Comparison of ENCODE assay signal across 17 cellular contexts in genomic region chr4:140622333-140622958, GRCh38. TPM values are rescaled to one million over a fixed set of nuclear protein-coding genes. Genes with fewer than 3 reads are reported as not detected.
DNase-seq lines count a peak whose midpoint lies in the region; ATAC-seq, FAIRE-seq and TF ChIP-seq lines count a peak whose summit lies in the region.
"Had no signal": no experiment of that assay in that cellular context is flagged by ENCODE, and none has a peak within 500 bp of the region (broad histone marks: within the 10 kb centered on the region; RNA-seq: fewer than 3 reads in every experiment).

No MANE protein-coding gene starts in this region.

- no peak for TF ChIP-seq RAD21 in K562 (CRISPR knock-in tag; conservative IDR thresholded peaks at IDR 0.05 in 1 of 2, IDR thresholded peaks at IDR 0.05 in 1 of 2)

- CTCF ChIA-PET in K562 (lab: Yijun Ruan, JAX; ENCODE audit: low intra/inter-chr PET ratio) = no interaction called here
- CTCF ChIA-PET in Caco-2 (lab: Charles Lee) = no interaction called here

- H3K4me3 Mint-ChIP-seq in neural progenitor cell = no peak overlapping the region
- no peak overlapping the region for H3K4me3 Mint-ChIP-seq in Caco-2 (ENCODE audit: unreplicated experiment)

- peaks cover 3% of the 10 kb centered on the region for H3K4me1 Mint-ChIP-seq in neural progenitor cell
- H3K4me1 Mint-ChIP-seq in Caco-2 (ENCODE audit: low read depth, unreplicated experiment) = no peaks in the 10 kb centered on the region

- H3K9me3 ChIP-seq in K562 (replicated peaks; ENCODE audit: control insufficient read depth, insufficient read depth, low read depth, low read length) (no peaks in the 10 kb centered on the region), neural progenitor cell (ENCODE audit: low read depth) (no peaks in the 10 kb centered on the region), upper lobe of left lung (no peaks in the 10 kb centered on the region), Caco-2 (no peaks in the 10 kb centered on the region)
- H3K9me3 ChIP-seq: BLaER1 had no signal

- H3K27me3 ChIP-seq in H7 (ENCODE audit: control insufficient read depth, insufficient read depth, low read length) (no peaks in the 10 kb centered on the region), K562 (ENCODE audit: control insufficient read depth in 2 of 2, insufficient read depth in 2 of 2, low read length in 2 of 2) (peaks cover 15 to 17% of the 10 kb centered on the region in 2 experiments; a peak in 4 of 5 replicates), neural progenitor cell (no peaks in the 10 kb centered on the region), upper lobe of left lung (no peaks in the 10 kb centered on the region), Caco-2 (replicated peaks; ENCODE audit: control insufficient read depth, insufficient read depth, low read length) (no peaks in the 10 kb centered on the region)
- H3K27me3 ChIP-seq: BLaER1 had no signal

- H3K27ac ChIP-seq in K562 (ENCODE audit: extremely low read depth, low read depth, low read length) = no peak overlapping the region
- H3K27ac ChIP-seq in neural progenitor cell = no peak overlapping the region
- H3K27ac ChIP-seq in upper lobe of left lung = no peak overlapping the region
- H3K27ac ChIP-seq: BLaER1 had no signal

- H4K20me1 ChIP-seq in K562 (replicated peaks; ENCODE audit: control insufficient read depth, insufficient read depth, low read length) (no peaks in the 10 kb centered on the region), neural progenitor cell (ENCODE audit: low read depth) (no peaks in the 10 kb centered on the region)
- H4K20me1 ChIP-seq: BLaER1 had no signal

- POLR2A ChIA-PET in K562 (lab: Yijun Ruan, JAX) = no interaction called here
- POLR2A ChIA-PET in Caco-2 (lab: Charles Lee) = no interaction called here

- no peaks in the 10 kb centered on the region for H3K36me3 ChIP-seq in H7 (replicated peaks; ENCODE audit: control insufficient read depth, insufficient read depth, low read length)
- H3K36me3 ChIP-seq in K562 (ENCODE audit: control insufficient read depth, insufficient read depth, low read length) = no peaks in the 10 kb centered on the region
- no peaks in the 10 kb centered on the region for H3K36me3 ChIP-seq in neural progenitor cell
- H3K36me3 ChIP-seq in upper lobe of left lung = peaks cover 5 to 51% (median 25%) of the 10 kb centered on the region in 4 donors
- H3K36me3 ChIP-seq in Caco-2 (ENCODE audit: control insufficient read depth, insufficient read depth, low read length) = no peaks in the 10 kb centered on the region
- H3K36me3 ChIP-seq: BLaER1 had no signal

- H3K4me2 ChIP-seq in K562 (ENCODE audit: insufficient read depth, low read length) (no peak overlapping the region), neural progenitor cell (no peak overlapping the region)

- no TSS peak for BruUV-seq in K562 (replicated peaks; lab: Mats Ljungman, UMichigan)
- BruUV-seq in Caco-2 (replicated peaks; lab: Mats Ljungman, UMichigan) = no TSS peak

- H3K27me3 Mint-ChIP-seq in neural progenitor cell (ENCODE audit: insufficient read depth, low read depth) (peaks cover 2% of the 10 kb centered on the region), Caco-2 (ENCODE audit: insufficient read depth, unreplicated experiment) (no peaks in the 10 kb centered on the region)

- intact Hi-C loops in K562 (cut with micrococcal nuclease) (no loop called here), Caco-2 (cut with micrococcal nuclease; ENCODE audit: unreplicated experiment) (no loop called here)

- ATAC-seq in K562 = peak; percentile 63
- peak; percentile 36 to 49 for ATAC-seq in upper lobe of left lung (ENCODE audit: low FRiP score in 2 of 2)
- no peak for ATAC-seq in HG02938 (IDR thresholded peaks at IDR 0.05; ENCODE audit: unreplicated experiment)
- ATAC-seq: GM12878 had no signal

- H3K27ac Mint-ChIP-seq in neural progenitor cell = peak overlapping the region; percentile 33
- no peak overlapping the region for H3K27ac Mint-ChIP-seq in Caco-2 (ENCODE audit: unreplicated experiment)

- no peak for TF ChIP-seq POLR2A in K562 (conservative IDR thresholded peaks at IDR 0.05)
- no peak for TF ChIP-seq POLR2A in upper lobe of left lung (IDR thresholded peaks at IDR 0.05)

- no peak overlapping the region for H3K4me3 ChIP-seq in H7 (ENCODE audit: insufficient read depth, low read depth, low read length)
- no peak overlapping the region for H3K4me3 ChIP-seq in K562
- H3K4me3 ChIP-seq in neural progenitor cell = no peak overlapping the region
- no peak overlapping the region for H3K4me3 ChIP-seq in upper lobe of left lung
- H3K4me3 ChIP-seq in Caco-2 (ENCODE audit: low read depth, low read length) = no peak overlapping the region
- H3K4me3 ChIP-seq: BLaER1, GM12878 had no signal

- H3K9ac ChIP-seq in K562 (ENCODE audit: insufficient read depth in 1 of 2, low read depth in 2 of 2, low read length in 2 of 2) (peak overlapping the region in 1 of 2 experiments; percentile 50; a peak in 2 of 4 replicates), neural progenitor cell (no peak overlapping the region)
- H3K9ac ChIP-seq: BLaER1 had no signal

- H3K36me3 Mint-ChIP-seq in neural progenitor cell (peaks cover 20% of the 10 kb centered on the region), Caco-2 (ENCODE audit: insufficient read depth, unreplicated experiment) (peaks cover 11% of the 10 kb centered on the region)

- H3K9me3 Mint-ChIP-seq in neural progenitor cell (no peaks in the 10 kb centered on the region), Caco-2 (ENCODE audit: unreplicated experiment) (no peaks in the 10 kb centered on the region)

- H2AFZ ChIP-seq in K562 (ENCODE audit: low read depth, low read length) (no peak overlapping the region), neural progenitor cell (replicated peaks) (no peak overlapping the region)

- WGBS in K562 (ENCODE audit: insufficient coverage, low coverage, missing lambda C conversion rate) = under 1% methylated on average over 28 of the region's 33 CpGs
- WGBS in upper lobe of left lung, 2 donors = 87 to 94% methylated on average over 15 to 33 of the region's 33 CpGs

- no peaks in the 10 kb centered on the region for H3K79me2 ChIP-seq in K562 (ENCODE audit: control insufficient read depth, insufficient read depth, low read length)
- no peaks in the 10 kb centered on the region for H3K79me2 ChIP-seq in neural progenitor cell (ENCODE audit: low read depth)

- FAIRE-seq in K562 (lab: Jason Lieb, UNC) = no peak
- FAIRE-seq: GM12878 had no signal

- TF ChIP-seq CTCF in K562 (IDR thresholded peaks at IDR 0.05 in 2 of 3, conservative IDR thresholded peaks at IDR 0.05 in 1 of 3; ENCODE audit: insufficient read depth in 2 of 3, low read depth in 1 of 3, low read length in 3 of 3) (no peak), neural progenitor cell (IDR thresholded peaks at IDR 0.05) (no peak), upper lobe of left lung (IDR thresholded peaks at IDR 0.05) (no peak), Caco-2 (IDR thresholded peaks at IDR 0.05; ENCODE audit: insufficient read depth in 1 of 2, low read depth in 1 of 2, low read length in 1 of 2, severe bottlenecking in 1 of 2, unreplicated experiment in 1 of 2) (no peak)

- DNase-seq in H7 (peak; percentile 47), K562 (ENCODE audit: extremely low read depth in 1 of 4, low spot score in 3 of 4) (no peak), neural progenitor cell (ENCODE audit: low spot score) (no peak), upper lobe of left lung (peak in 1 of 2 donors; percentile 66), Caco-2 (no peak), middle frontal gyrus (ENCODE audit: extremely low spot score, low spot score) (no peak), NCI-H1105 treated with DMSO at 0.1 percent for 48 hours (lab: John Stamatoyannopoulos, UW) (no peak)
- DNase-seq: 8988T, AML-193, Calu3, DMS79 had no signal

- no peak for TF ChIP-seq EP300 in K562 (IDR thresholded peaks at IDR 0.05; ENCODE audit: low read length)
- TF ChIP-seq EP300 in upper lobe of left lung (IDR thresholded peaks at IDR 0.05) = no peak

- no peaks in the 10 kb centered on the region for H3K9me1 ChIP-seq in K562 (ENCODE audit: control insufficient read depth, insufficient read depth, low read length)

- in situ Hi-C loops in K562 (cut with MboI) = no loop called here

- peaks cover 0 to 6% of the 10 kb centered on the region in 2 experiments; a peak in 1 of 5 replicates for H3K4me1 ChIP-seq in K562 (replicated peaks in 1 of 2; ENCODE audit: control insufficient read depth in 2 of 2, insufficient read depth in 2 of 2, low read length in 2 of 2)
- peaks cover 7% of the 10 kb centered on the region for H3K4me1 ChIP-seq in neural progenitor cell
- no peaks in the 10 kb centered on the region for H3K4me1 ChIP-seq in upper lobe of left lung
- no peaks in the 10 kb centered on the region for H3K4me1 ChIP-seq in Caco-2

- H3F3A ChIP-seq in neural progenitor cell (ENCODE audit: low read depth) = no peaks in the 10 kb centered on the region

TF ChIP-seq in K562, 482 proteins besides CTCF, POLR2A, EP300 and RAD21 (continues in another document):
- TF ChIP-seq ZNF184 (CRISPR knock-in tag; IDR thresholded peaks at IDR 0.05) = no peak
- TF ChIP-seq ETV6 (IDR thresholded peaks at IDR 0.05; ENCODE audit: borderline replicate concordance in 1 of 2, low read depth in 2 of 2, low read length in 1 of 2) = no peak
- TF ChIP-seq ETV6 (CRISPR knock-in tag; IDR thresholded peaks at IDR 0.05; ENCODE audit: borderline replicate concordance) = no peak
- no peak for TF ChIP-seq CC2D1A (IDR thresholded peaks at IDR 0.05)
- TF ChIP-seq BRD4 (IDR thresholded peaks at IDR 0.05) = no peak

RNA-seq across cellular contexts. Expression of gene UCP1, which starts 53.7 kb away (rescaled TPM):
- 0.07 TPM in 1 of 2 replicates, not detected in the other for total RNA-seq in H7 (2014; rRNA removed; shearing (Covaris generic))
- total RNA-seq in K562 (2011; cell fraction: chromatin; rRNA removed; ENCODE audit: low replicate concordance) = not detected in 2 replicates
- not detected in 2 replicates for total RNA-seq in K562 (2011; cell fraction: nucleolus; rRNA removed)
- total RNA-seq in K562 (2011; cell fraction: nucleoplasm; rRNA removed) = not detected in 2 replicates
- not detected in 2 replicates for total RNA-seq in K562 (2014; rRNA removed)
- not detected in 2 replicates for total RNA-seq in K562 (2014; rRNA removed; fragmentation: Illumina TruSeq; extraction: Trizol)
- not detected in 2 replicates for total RNA-seq in K562 (2015; rRNA removed; fragmentation: Illumina TruSeq; extraction: Trizol)
- not detected in 2 replicates for total RNA-seq in K562 (2021)
- not detected in 2 replicates for polyA plus RNA-seq in K562 (2011; rRNA removed)
- not detected in 2 replicates for polyA plus RNA-seq in K562 (2011; cell fraction: cytosol; rRNA removed)
- polyA plus RNA-seq in K562 (2011; cell fraction: nucleus; rRNA removed) = not detected in 2 replicates
- not detected in 2 replicates for polyA plus RNA-seq in K562 (2012)
- not detected in 2 replicates for polyA plus RNA-seq in K562 (2014; fragmentation: Illumina TruSeq; extraction: Trizol)
- polyA plus RNA-seq in K562 (2014; fragmentation: Nextera tagmentation; extraction: Ambion mirVana) = not detected
- not detected in 2 replicates for polyA plus RNA-seq in K562 (2014; rRNA removed)
- polyA minus RNA-seq in K562 (2011; rRNA and poly(A)+ RNA removed) = not detected in 2 replicates
- not detected in 2 replicates for polyA minus RNA-seq in K562 (2011; cell fraction: cytosol; rRNA and poly(A)+ RNA removed)
- polyA minus RNA-seq in K562 (2011; cell fraction: nucleus; rRNA and poly(A)+ RNA removed) = not detected in 2 replicates
- 0.28 TPM in 1 of 2 replicates, not detected in the other for total RNA-seq in neural progenitor cell (ENCODE audit: low replicate concordance)
- total RNA-seq in upper lobe of left lung = not detected
- 0.51 and 0.54 TPM in 2 replicates for total RNA-seq in Caco-2 (2022)
- total RNA-seq: Calu3, G401, GM12878, H4, HT1080 had no signal
- polyA plus RNA-seq: GM12878 had no signal
